2 cellular contexts compared by ENCODE assay signal in the genomic region with DNA sequence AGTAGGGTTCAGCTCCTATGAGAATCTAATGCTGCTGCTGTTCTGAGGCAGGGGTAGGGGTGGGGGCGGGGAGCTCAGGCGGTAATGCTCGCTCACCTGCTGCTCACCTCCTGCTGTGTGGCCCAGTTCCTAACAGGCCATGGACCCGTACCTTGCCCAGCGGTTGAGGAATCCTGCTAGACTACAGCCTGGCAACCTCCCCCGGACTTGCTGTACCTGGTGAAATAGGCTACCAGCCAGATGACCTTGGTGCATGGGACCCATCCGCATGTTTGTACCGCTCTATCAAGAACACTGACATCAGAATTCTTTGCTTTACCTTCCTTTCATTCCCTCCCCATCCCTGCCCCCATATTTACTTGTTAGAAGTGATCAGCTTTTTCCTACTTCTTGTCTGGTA.
TF ChIP-seq lines count a peak whose summit lies in the region.

No MANE protein-coding gene starts in this region.

TF ChIP-seq in liver, 16 proteins besides CTCF, POLR2A, EP300 and RAD21:
- TF ChIP-seq, protein P1, sequence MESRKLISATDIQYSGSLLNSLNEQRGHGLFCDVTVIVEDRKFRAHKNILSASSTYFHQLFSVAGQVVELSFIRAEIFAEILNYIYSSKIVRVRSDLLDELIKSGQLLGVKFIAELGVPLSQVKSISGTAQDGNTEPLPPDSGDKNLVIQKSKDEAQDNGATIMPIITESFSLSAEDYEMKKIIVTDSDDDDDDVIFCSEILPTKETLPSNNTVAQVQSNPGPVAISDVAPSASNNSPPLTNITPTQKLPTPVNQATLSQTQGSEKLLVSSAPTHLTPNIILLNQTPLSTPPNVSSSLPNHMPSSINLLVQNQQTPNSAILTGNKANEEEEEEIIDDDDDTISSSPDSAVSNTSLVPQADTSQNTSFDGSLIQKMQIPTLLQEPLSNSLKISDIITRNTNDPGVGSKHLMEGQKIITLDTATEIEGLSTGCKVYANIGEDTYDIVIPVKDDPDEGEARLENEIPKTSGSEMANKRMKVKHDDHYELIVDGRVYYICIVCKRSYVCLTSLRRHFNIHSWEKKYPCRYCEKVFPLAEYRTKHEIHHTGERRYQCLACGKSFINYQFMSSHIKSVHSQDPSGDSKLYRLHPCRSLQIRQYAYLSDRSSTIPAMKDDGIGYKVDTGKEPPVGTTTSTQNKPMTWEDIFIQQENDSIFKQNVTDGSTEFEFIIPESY (IDR thresholded peaks at IDR 0.05), result no peak
- TF ChIP-seq, protein P2, sequence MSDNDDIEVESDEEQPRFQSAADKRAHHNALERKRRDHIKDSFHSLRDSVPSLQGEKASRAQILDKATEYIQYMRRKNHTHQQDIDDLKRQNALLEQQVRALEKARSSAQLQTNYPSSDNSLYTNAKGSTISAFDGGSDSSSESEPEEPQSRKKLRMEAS (IDR thresholded peaks at IDR 0.05), result no peak
- TF ChIP-seq EGR1 (IDR thresholded peaks at IDR 0.05; ENCODE audit: low read depth in 2 of 2) (peak in 1 of 2 donors; percentile 21), SP1 (IDR thresholded peaks at IDR 0.05) (no peak), TAF1 (conservative IDR thresholded peaks at IDR 0.05) (no peak), RXRA (IDR thresholded peaks at IDR 0.05) (peak in 1 of 2 donors; percentile 50), NR2F2 (IDR thresholded peaks at IDR 0.05) (no peak), GABPA (IDR thresholded peaks at IDR 0.05 in 1 of 2, conservative IDR thresholded peaks at IDR 0.05 in 1 of 2) (no peak), HNF4A (conservative IDR thresholded peaks at IDR 0.05) (peak; percentile 12 to 58), HNF4G (IDR thresholded peaks at IDR 0.05) (no peak), FOXA1 (IDR thresholded peaks at IDR 0.05) (no peak), JUND (IDR thresholded peaks at IDR 0.05) (peak in 1 of 2 donors; percentile 25), YY1 (IDR thresholded peaks at IDR 0.05) (no peak), FOXA2 (IDR thresholded peaks at IDR 0.05) (no peak)
- TF ChIP-seq, protein P3, sequence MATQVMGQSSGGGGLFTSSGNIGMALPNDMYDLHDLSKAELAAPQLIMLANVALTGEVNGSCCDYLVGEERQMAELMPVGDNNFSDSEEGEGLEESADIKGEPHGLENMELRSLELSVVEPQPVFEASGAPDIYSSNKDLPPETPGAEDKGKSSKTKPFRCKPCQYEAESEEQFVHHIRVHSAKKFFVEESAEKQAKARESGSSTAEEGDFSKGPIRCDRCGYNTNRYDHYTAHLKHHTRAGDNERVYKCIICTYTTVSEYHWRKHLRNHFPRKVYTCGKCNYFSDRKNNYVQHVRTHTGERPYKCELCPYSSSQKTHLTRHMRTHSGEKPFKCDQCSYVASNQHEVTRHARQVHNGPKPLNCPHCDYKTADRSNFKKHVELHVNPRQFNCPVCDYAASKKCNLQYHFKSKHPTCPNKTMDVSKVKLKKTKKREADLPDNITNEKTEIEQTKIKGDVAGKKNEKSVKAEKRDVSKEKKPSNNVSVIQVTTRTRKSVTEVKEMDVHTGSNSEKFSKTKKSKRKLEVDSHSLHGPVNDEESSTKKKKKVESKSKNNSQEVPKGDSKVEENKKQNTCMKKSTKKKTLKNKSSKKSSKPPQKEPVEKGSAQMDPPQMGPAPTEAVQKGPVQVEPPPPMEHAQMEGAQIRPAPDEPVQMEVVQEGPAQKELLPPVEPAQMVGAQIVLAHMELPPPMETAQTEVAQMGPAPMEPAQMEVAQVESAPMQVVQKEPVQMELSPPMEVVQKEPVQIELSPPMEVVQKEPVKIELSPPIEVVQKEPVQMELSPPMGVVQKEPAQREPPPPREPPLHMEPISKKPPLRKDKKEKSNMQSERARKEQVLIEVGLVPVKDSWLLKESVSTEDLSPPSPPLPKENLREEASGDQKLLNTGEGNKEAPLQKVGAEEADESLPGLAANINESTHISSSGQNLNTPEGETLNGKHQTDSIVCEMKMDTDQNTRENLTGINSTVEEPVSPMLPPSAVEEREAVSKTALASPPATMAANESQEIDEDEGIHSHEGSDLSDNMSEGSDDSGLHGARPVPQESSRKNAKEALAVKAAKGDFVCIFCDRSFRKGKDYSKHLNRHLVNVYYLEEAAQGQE (IDR thresholded peaks at IDR 0.05), result no peak
- TF ChIP-seq, protein P4, sequence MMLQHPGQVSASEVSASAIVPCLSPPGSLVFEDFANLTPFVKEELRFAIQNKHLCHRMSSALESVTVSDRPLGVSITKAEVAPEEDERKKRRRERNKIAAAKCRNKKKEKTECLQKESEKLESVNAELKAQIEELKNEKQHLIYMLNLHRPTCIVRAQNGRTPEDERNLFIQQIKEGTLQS (IDR thresholded peaks at IDR 0.05), result no peak

TF ChIP-seq in HepG2, 621 proteins besides CTCF, POLR2A, EP300 and RAD21:
- TF ChIP-seq JDP2 (CRISPR knock-in tag; IDR thresholded peaks at IDR 0.05; ENCODE audit: borderline replicate concordance) (no peak), ZC3H13 (CRISPR knock-in tag; IDR thresholded peaks at IDR 0.05) (no peak), ZNF235 (CRISPR knock-in tag; IDR thresholded peaks at IDR 0.05; ENCODE audit: borderline replicate concordance) (no peak), KMT2B (CRISPR knock-in tag; IDR thresholded peaks at IDR 0.05) (no peak), BRCA1 (CRISPR knock-in tag; IDR thresholded peaks at IDR 0.05) (no peak), IRX3 (CRISPR knock-in tag; IDR thresholded peaks at IDR 0.05; ENCODE audit: borderline replicate concordance, low read depth) (no peak), AGO1 (IDR thresholded peaks at IDR 0.05; ENCODE audit: low read depth, low read length, poor library complexity, severe bottlenecking) (no peak), TOE1 (CRISPR knock-in tag; IDR thresholded peaks at IDR 0.05) (no peak)
- TF ChIP-seq, protein P5, sequence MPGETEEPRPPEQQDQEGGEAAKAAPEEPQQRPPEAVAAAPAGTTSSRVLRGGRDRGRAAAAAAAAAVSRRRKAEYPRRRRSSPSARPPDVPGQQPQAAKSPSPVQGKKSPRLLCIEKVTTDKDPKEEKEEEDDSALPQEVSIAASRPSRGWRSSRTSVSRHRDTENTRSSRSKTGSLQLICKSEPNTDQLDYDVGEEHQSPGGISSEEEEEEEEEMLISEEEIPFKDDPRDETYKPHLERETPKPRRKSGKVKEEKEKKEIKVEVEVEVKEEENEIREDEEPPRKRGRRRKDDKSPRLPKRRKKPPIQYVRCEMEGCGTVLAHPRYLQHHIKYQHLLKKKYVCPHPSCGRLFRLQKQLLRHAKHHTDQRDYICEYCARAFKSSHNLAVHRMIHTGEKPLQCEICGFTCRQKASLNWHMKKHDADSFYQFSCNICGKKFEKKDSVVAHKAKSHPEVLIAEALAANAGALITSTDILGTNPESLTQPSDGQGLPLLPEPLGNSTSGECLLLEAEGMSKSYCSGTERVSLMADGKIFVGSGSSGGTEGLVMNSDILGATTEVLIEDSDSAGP (CRISPR knock-in tag; IDR thresholded peaks at IDR 0.05; ENCODE audit: borderline replicate concordance), result no peak
- TF ChIP-seq, protein P6, sequence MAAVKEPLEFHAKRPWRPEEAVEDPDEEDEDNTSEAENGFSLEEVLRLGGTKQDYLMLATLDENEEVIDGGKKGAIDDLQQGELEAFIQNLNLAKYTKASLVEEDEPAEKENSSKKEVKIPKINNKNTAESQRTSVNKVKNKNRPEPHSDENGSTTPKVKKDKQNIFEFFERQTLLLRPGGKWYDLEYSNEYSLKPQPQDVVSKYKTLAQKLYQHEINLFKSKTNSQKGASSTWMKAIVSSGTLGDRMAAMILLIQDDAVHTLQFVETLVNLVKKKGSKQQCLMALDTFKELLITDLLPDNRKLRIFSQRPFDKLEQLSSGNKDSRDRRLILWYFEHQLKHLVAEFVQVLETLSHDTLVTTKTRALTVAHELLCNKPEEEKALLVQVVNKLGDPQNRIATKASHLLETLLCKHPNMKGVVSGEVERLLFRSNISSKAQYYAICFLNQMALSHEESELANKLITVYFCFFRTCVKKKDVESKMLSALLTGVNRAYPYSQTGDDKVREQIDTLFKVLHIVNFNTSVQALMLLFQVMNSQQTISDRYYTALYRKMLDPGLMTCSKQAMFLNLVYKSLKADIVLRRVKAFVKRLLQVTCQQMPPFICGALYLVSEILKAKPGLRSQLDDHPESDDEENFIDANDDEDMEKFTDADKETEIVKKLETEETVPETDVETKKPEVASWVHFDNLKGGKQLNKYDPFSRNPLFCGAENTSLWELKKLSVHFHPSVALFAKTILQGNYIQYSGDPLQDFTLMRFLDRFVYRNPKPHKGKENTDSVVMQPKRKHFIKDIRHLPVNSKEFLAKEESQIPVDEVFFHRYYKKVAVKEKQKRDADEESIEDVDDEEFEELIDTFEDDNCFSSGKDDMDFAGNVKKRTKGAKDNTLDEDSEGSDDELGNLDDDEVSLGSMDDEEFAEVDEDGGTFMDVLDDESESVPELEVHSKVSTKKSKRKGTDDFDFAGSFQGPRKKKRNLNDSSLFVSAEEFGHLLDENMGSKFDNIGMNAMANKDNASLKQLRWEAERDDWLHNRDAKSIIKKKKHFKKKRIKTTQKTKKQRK (IDR thresholded peaks at IDR 0.05; ENCODE audit: low read length), result no peak
